ENCODE assay signal across 21 cellular contexts in the genomic region with DNA sequence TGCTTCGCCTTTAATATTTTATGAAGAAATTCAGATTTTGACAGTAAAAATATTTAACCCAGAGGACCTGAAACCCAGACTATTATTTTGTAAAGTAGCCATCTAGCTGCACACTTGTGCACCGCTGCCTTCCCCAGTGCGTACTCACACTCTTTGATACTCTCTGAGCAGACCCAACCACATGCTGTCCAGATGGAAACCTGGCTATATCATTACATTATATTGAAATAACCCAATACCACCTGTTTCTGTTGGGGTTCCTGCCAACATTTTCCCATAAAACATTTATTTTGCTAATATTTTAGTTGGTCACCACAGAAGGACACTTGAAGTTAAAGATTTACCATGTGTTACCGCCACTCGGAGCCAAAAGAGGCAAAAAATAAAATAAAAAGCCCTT.
DNase-seq lines count a peak whose midpoint lies in the region; TF ChIP-seq lines count a peak whose summit lies in the region.
"Had no signal": no experiment of that assay in that cellular context is flagged by ENCODE, and none has a peak within 500 bp of the region (broad histone marks: within the 10 kb centered on the region; RNA-seq: fewer than 3 reads in every experiment).

No MANE protein-coding gene starts in this region.

- H3K9me3 ChIP-seq in uterus (no peaks in the 10 kb centered on the region), H9 (ENCODE audit: control insufficient read depth, low read depth, low read length) (no peaks in the 10 kb centered on the region)
- H3K9me3 ChIP-seq: A549, SJCRH30 had no signal

- H3K4me2 ChIP-seq in H9 (ENCODE audit: insufficient read depth, insufficient read length, low read length), result no peak overlapping the region
- H3K4me2 ChIP-seq: A549 had no signal

- TF ChIP-seq POLR2A in uterus (IDR thresholded peaks at IDR 0.05), result no peak

- H3K79me2 ChIP-seq in H9 (ENCODE audit: insufficient read depth, low read length), result no peaks in the 10 kb centered on the region

- H3K4me3 ChIP-seq in uterus, result no peak overlapping the region
- H3K4me3 ChIP-seq: A549, SJCRH30 had no signal

- H3K4ac ChIP-seq in H9 (ENCODE audit: low read depth, low read length), result no peak overlapping the region

- no peaks in the 10 kb centered on the region for H3K4me1 Mint-ChIP-seq in activated CD4-positive, alpha-beta T cell treated with anti-CD3 and anti-CD28 coated beads, Interleukin-2, amount 10 ng/mL, durations not matched to agents 24 days and 14 days
- 0 out of 4 replicates have a peak, but pooled peaks cover 0 to 2% of the 10 kb centered on the region in 2 experiments for H3K4me1 Mint-ChIP-seq in H9
- H3K4me1 Mint-ChIP-seq: CD4-positive, CD25-positive, alpha-beta regulatory T cell; IgD-negative memory B cell; T-cell had no signal

- H2BK15ac ChIP-seq in H9 (ENCODE audit: low read depth, low read length), result no peak overlapping the region

- no peak overlapping the region for H4K8ac ChIP-seq in H9 (replicated peaks; ENCODE audit: insufficient read length, low read depth, low read length)

- H2BK120ac ChIP-seq in H9 (ENCODE audit: low read depth, low read length, poor library complexity, severe bottlenecking), result no peak overlapping the region

- no peaks in the 10 kb centered on the region for H3K36me3 ChIP-seq in uterus
- H3K36me3 ChIP-seq: SJCRH30 had no signal

- no peak overlapping the region for H2BK20ac ChIP-seq in H9 (ENCODE audit: low read depth, low read length, poor library complexity, severe bottlenecking)

- no peak overlapping the region for H3K4me3 Mint-ChIP-seq in activated CD4-positive, alpha-beta T cell treated with anti-CD3 and anti-CD28 coated beads, Interleukin-2, amount 10 ng/mL, durations not matched to agents 24 days and 14 days
- H3K4me3 Mint-ChIP-seq in H9, result no peak overlapping the region
- H3K4me3 Mint-ChIP-seq: CD4-positive, CD25-positive, alpha-beta regulatory T cell; IgD-negative memory B cell; T-cell had no signal

- no CpG with 5 or more reads among the region's 5 CpGs for WGBS in H9 (ENCODE audit: extremely low coverage, insufficient read length, low lambda C conversion rate)

- no peak for TF ChIP-seq CTCF in uterus (IDR thresholded peaks at IDR 0.05)
- no peak for TF ChIP-seq CTCF in H9 (conservative IDR thresholded peaks at IDR 0.05)

- no peaks in the 10 kb centered on the region for H3K27me3 ChIP-seq in uterus
- no peaks in the 10 kb centered on the region for H3K27me3 ChIP-seq in H9 (ENCODE audit: insufficient read depth, low read length)
- H3K27me3 ChIP-seq: SJCRH30 had no signal

- H3K27ac Mint-ChIP-seq in activated CD4-positive, alpha-beta T cell treated with anti-CD3 and anti-CD28 coated beads, Interleukin-2, amount 10 ng/mL, durations not matched to agents 24 days and 14 days, result no peak overlapping the region
- no peak overlapping the region for H3K27ac Mint-ChIP-seq in H9
- H3K27ac Mint-ChIP-seq: IgD-negative memory B cell, T-cell had no signal

- no peak overlapping the region for H3K14ac ChIP-seq in H9 (ENCODE audit: insufficient read depth, low read length)

- H3K9me3 Mint-ChIP-seq in activated CD4-positive, alpha-beta T cell treated with anti-CD3 and anti-CD28 coated beads, Interleukin-2, amount 10 ng/mL, durations not matched to agents 24 days and 14 days, result no peaks in the 10 kb centered on the region
- no peaks in the 10 kb centered on the region for H3K9me3 Mint-ChIP-seq in H9
- H3K9me3 Mint-ChIP-seq: IgD-negative memory B cell had no signal

- H3T11ph ChIP-seq in H9 (ENCODE audit: low read length), result no peak overlapping the region

- H3K23ac ChIP-seq in H9 (ENCODE audit: insufficient read length, low read depth, low read length), result no peak overlapping the region

- no peak overlapping the region for H2AK5ac ChIP-seq in H9 (ENCODE audit: insufficient read length, low read length)

- no peak overlapping the region for H2AFZ ChIP-seq in H9 (ENCODE audit: low read length)

- no peak overlapping the region for H3K56ac ChIP-seq in H9 (ENCODE audit: insufficient read length, low read depth, low read length)

- H3K9ac ChIP-seq in H9 (ENCODE audit: extremely low read depth, insufficient read length, low read length), result no peak overlapping the region

- H3K27me3 Mint-ChIP-seq in activated CD4-positive, alpha-beta T cell treated with anti-CD3 and anti-CD28 coated beads, Interleukin-2, amount 10 ng/mL, durations not matched to agents 24 days and 14 days, result no peaks in the 10 kb centered on the region
- H3K27me3 Mint-ChIP-seq in H9 (ENCODE audit: low read depth), result peaks cover 2% of the 10 kb centered on the region; the same call in 1 of the 2 replicates

- H3K79me1 ChIP-seq in H9 (ENCODE audit: insufficient read depth, low read depth, low read length, poor library complexity, severe bottlenecking), result no peaks in the 10 kb centered on the region

- no peak overlapping the region for H3K18ac ChIP-seq in H9 (ENCODE audit: insufficient read length, low read depth, low read length)

- peaks cover 0 to 2% of the 10 kb centered on the region in 2 donors for H3K4me1 ChIP-seq in uterus
- H3K4me1 ChIP-seq in H9 (ENCODE audit: insufficient read depth, low read length), result no peaks in the 10 kb centered on the region
- H3K4me1 ChIP-seq: A549, SJCRH30 had no signal

- no peak overlapping the region for H4K5ac ChIP-seq in H9 (ENCODE audit: insufficient read length, low read depth, low read length)

- no peak overlapping the region for H2BK5ac ChIP-seq in H9 (ENCODE audit: insufficient read length, low read length)

- peak; percentile 21 for DNase-seq in activated CD4-positive, alpha-beta T cell treated with anti-CD3 and anti-CD28 coated beads, Interleukin-2, amount 10 ng/mL, durations not matched to agents 24 days and 14 days
- no peak for DNase-seq in activated CD4-positive, alpha-beta T cell treated with anti-CD3 and anti-CD28 coated beads for 1 hour
- DNase-seq in NCI-H1694 (lab: John Stamatoyannopoulos, UW), result peak; percentile 59
- DNase-seq in NCI-H69 (lab: John Stamatoyannopoulos, UW), result peak; percentile 0
- DNase-seq in uterus, result no peak
- DNase-seq in 8988T, result no peak
- DNase-seq in H9, result no peak
- DNase-seq in NCI-H187 treated with DMSO at 0.1 percent for 48 hours (lab: John Stamatoyannopoulos, UW), result no peak
- DNase-seq: CD4-positive, CD25-positive, alpha-beta regulatory T cell; COR-L47; EL; GF-D8; MV-4-11; NCI-H1105 treated with DMSO at 0.1 percent for 48 hours; NCI-H2107; NCI-H446; NK-92 treated with Interleukin-12 subunit alpha and Interleukin-12 subunit beta, amount 100 ng/mL, for 24 hours; SJCRH30; T-cell had no signal

- intact Hi-C loops in activated CD4-positive, alpha-beta T cell treated with anti-CD3 and anti-CD28 coated beads, Interleukin-2, amount 10 ng/mL, durations not matched to agents 24 days and 14 days (cut with micrococcal nuclease), result no loop called here
- intact Hi-C loops in uterus (cut with DNase I; ENCODE audit: low total_unique reads), result no loop called here

- H4K91ac ChIP-seq in H9 (ENCODE audit: insufficient read length, low read depth, low read length), result no peak overlapping the region

- no peak overlapping the region for H2BK12ac ChIP-seq in H9 (ENCODE audit: insufficient read length, low read depth, low read length)

- H4K20me1 ChIP-seq in H9 (ENCODE audit: control insufficient read depth, insufficient read depth, insufficient read length), result no peaks in the 10 kb centered on the region

- H3K36me3 Mint-ChIP-seq in activated CD4-positive, alpha-beta T cell treated with anti-CD3 and anti-CD28 coated beads, Interleukin-2, amount 10 ng/mL, durations not matched to agents 24 days and 14 days (ENCODE audit: low read depth), result no peaks in the 10 kb centered on the region
- H3K36me3 Mint-ChIP-seq in H9 (ENCODE audit: insufficient read depth in 1 of 3, low read depth in 3 of 3), result no peaks in the 10 kb centered on the region
- H3K36me3 Mint-ChIP-seq: CD4-positive, CD25-positive, alpha-beta regulatory T cell; IgD-negative memory B cell; T-cell had no signal

- H3K27ac ChIP-seq in uterus (peak overlapping the region; percentile 1 to 39), H9 (ENCODE audit: insufficient read length, low read depth, low read length) (no peak overlapping the region)
- H3K27ac ChIP-seq: A549, SJCRH30 had no signal

- no peaks in the 10 kb centered on the region for H3K23me2 ChIP-seq in H9 (ENCODE audit: insufficient read length, low read depth, low read length, poor library complexity, severe bottlenecking)

Comparison
In these comparisons a context has a peak if more than half of its experiments do, and no peak if none do; other contexts are left out.
1. DNase-seq: peak in activated CD4-positive, alpha-beta T cell treated with anti-CD3 and anti-CD28 coated beads, Interleukin-2, amount 10 ng/mL, durations not matched to agents 24 days and 14 days (single experiment), NCI-H1694 (single experiment) and NCI-H69 (single experiment); none in activated CD4-positive, alpha-beta T cell treated with anti-CD3 and anti-CD28 coated beads for 1 hour (single experiment), uterus (0 of 2), 8988T (single experiment), H9 (single experiment) and NCI-H187 treated with DMSO at 0.1 percent for 48 hours (single experiment).